Comparison of ENCODE assay signal across 12 cellular contexts in genomic region chr2:111032721-111033532, GRCh38.
DNase-seq lines count a peak whose midpoint lies in the region; ATAC-seq, FAIRE-seq and TF ChIP-seq lines count a peak whose summit lies in the region.
"Had no signal": no experiment of that assay in that cellular context is flagged by ENCODE, and none has a peak within 500 bp of the region (broad histone marks: within the 10 kb centered on the region; RNA-seq: fewer than 3 reads in every experiment).

No MANE protein-coding gene starts in this region.

- SMC1A ChIA-PET in GM12878 (lab: Charles Lee; ENCODE audit: uncharacterized antibody, unreplicated experiment) = interaction anchor here (0.5 to 4.1 kb wide), 2 partner anchors 23 to 222 kb away, joined by 3 to 18 read pairs; no protein-coding TSS in a partner anchor

- H3K27ac Mint-ChIP-seq in MCF 10A (ENCODE audit: low read depth, unreplicated experiment) = peak overlapping the region; percentile 86

- H3K27ac ChIP-seq in breast epithelium = no peak overlapping the region
- H3K27ac ChIP-seq in GM12878 (ENCODE audit: control insufficient read depth, insufficient read depth) = no peak overlapping the region
- H3K27ac ChIP-seq: SK-N-MC had no signal

- FAIRE-seq in GM12878 (lab: Jason Lieb, UNC) (no peak), urothelium cell line (lab: Jason Lieb, UNC) (peak; percentile 40)

- peaks cover 27% of the 10 kb centered on the region for H3K4me1 Mint-ChIP-seq in MCF 10A (ENCODE audit: insufficient read depth, unreplicated experiment)

- peaks cover 0 to 3% of the 10 kb centered on the region in 2 donors for H3K9me3 ChIP-seq in breast epithelium
- H3K9me3 ChIP-seq in GM12878 (replicated peaks; ENCODE audit: control insufficient read depth, insufficient read depth, low read length) = no peaks in the 10 kb centered on the region; the same call in 2 of the 3 replicates

- TF ChIP-seq POLR2A in breast epithelium (IDR thresholded peaks at IDR 0.05) = no peak
- no peak for TF ChIP-seq POLR2A in GM12878 (IDR thresholded peaks at IDR 0.05; ENCODE audit: low read depth, low read length)

- no peaks in the 10 kb centered on the region for H4K20me1 ChIP-seq in GM12878 (ENCODE audit: control insufficient read depth, insufficient read depth)

- peak; percentile 59 for DNase-seq in MCF 10A (ENCODE audit: unreplicated experiment)
- DNase-seq in breast epithelium (ENCODE audit: low spot score in 2 of 2) = no peak
- no peak for DNase-seq in GM12878 (ENCODE audit: low read depth, low spot score)
- peak; percentile 73 for DNase-seq in left lobe of liver (ENCODE audit: low spot score)
- DNase-seq in urothelium cell line (ENCODE audit: low spot score) = peak; percentile 80
- DNase-seq in activated CD8-positive, alpha-beta memory T cell treated with anti-CD3 and anti-CD28 coated beads, Interleukin-2, amount 50 U/mL, for 4 hours = no peak
- DNase-seq: amygdala, KBM-7, NCI-H345 had no signal

- peak overlapping the region; percentile 23 for H3K4me3 Mint-ChIP-seq in MCF 10A (ENCODE audit: unreplicated experiment)

- BruUV-seq in MCF 10A (replicated peaks; lab: Mats Ljungman, UMichigan) (TSS peak; percentile 59), GM12878 (replicated peaks; lab: Mats Ljungman, UMichigan) (no TSS peak)

- no peaks in the 10 kb centered on the region for H3K9me3 Mint-ChIP-seq in MCF 10A (ENCODE audit: unreplicated experiment)

- H3K79me2 ChIP-seq in GM12878 (ENCODE audit: control insufficient read depth, insufficient read depth, low read length) = no peaks in the 10 kb centered on the region

- peaks cover 5% of the 10 kb centered on the region for H3K36me3 Mint-ChIP-seq in MCF 10A (ENCODE audit: insufficient read depth, unreplicated experiment)

- H3K9ac ChIP-seq in GM12878 (ENCODE audit: control insufficient read depth, insufficient read depth, low read length) = no peak overlapping the region

- H3K4me2 ChIP-seq in GM12878 (ENCODE audit: control insufficient read depth, insufficient read depth) = no peak overlapping the region

- RAD21 ChIA-PET in GM12878 (lab: Charles Lee; ENCODE audit: unreplicated experiment) = interaction anchor here (1.2 to 1.3 kb wide), 2 partner anchors 11 to 24 kb away, joined by 3 read pairs; no protein-coding TSS in a partner anchor

- intact Hi-C loops in MCF 10A (cut with micrococcal nuclease) (no loop called here), breast epithelium (cut with DNase I; ENCODE audit: low total_unique reads) (no loop called here), GM12878 (cut with micrococcal nuclease; ENCODE audit: unreplicated experiment) (no loop called here)

- H3K36me3 ChIP-seq in breast epithelium (no peaks in the 10 kb centered on the region), GM12878 (ENCODE audit: control insufficient read depth in 2 of 2, insufficient read depth in 2 of 2, low read length in 1 of 2) (no peaks in the 10 kb centered on the region)

- POLR2A ChIA-PET in MCF 10A (lab: Yijun Ruan, JAX) = interaction anchor here (0.7 to 1.5 kb wide), 3 partner anchors 17 to 88 kb away, joined by 3 to 5 read pairs (median 4); partner anchors contain the start of gene BCL2L11
- POLR2A ChIA-PET in GM12878 (lab: Charles Lee) = interaction anchor here (2.0 kb wide), 1 partner anchor 17 kb away, joined by 4 read pairs; no protein-coding TSS in a partner anchor

- TF ChIP-seq EP300 in GM12878 (IDR thresholded peaks at IDR 0.05; ENCODE audit: borderline replicate concordance in 1 of 2, control insufficient read depth in 1 of 2, low read depth in 2 of 2, low read length in 2 of 2) = no peak

- in situ Hi-C loops in GM12878 (cut with MboI) = no loop called here

- H3K4me1 ChIP-seq in breast epithelium (no peaks in the 10 kb centered on the region), GM12878 (ENCODE audit: control insufficient read depth, insufficient read depth, low read length) (peaks cover 14% of the 10 kb centered on the region)

- no peak for ATAC-seq in GM12878
- peak; percentile 93 for ATAC-seq in left lobe of liver
- no peak for ATAC-seq in HG02852 (IDR thresholded peaks at IDR 0.05; ENCODE audit: unreplicated experiment)
- no peak for ATAC-seq in GM21423 (IDR thresholded peaks at IDR 0.05; ENCODE audit: unreplicated experiment)

- H3K27me3 ChIP-seq in breast epithelium = no peaks in the 10 kb centered on the region
- H3K27me3 ChIP-seq in GM12878 (replicated peaks in 1 of 2; ENCODE audit: control insufficient read depth in 2 of 2, insufficient read depth in 2 of 2, low read length in 1 of 2) = peaks cover 0 to 12% of the 10 kb centered on the region in 2 experiments; a peak in 3 of 4 replicates

- H2AFZ ChIP-seq in GM12878 (ENCODE audit: control insufficient read depth, low read depth, low read length) = no peak overlapping the region

- WGBS in GM12878 (ENCODE audit: insufficient coverage, insufficient replicate concordance, low lambda C conversion rate, missing lambda C conversion rate) = 41% methylated on average over 10 of the region's 10 CpGs

- peaks cover 18% of the 10 kb centered on the region for H3K27me3 Mint-ChIP-seq in MCF 10A (ENCODE audit: insufficient read depth, unreplicated experiment)

- no peak overlapping the region for H3K4me3 ChIP-seq in breast epithelium
- no peak overlapping the region for H3K4me3 ChIP-seq in GM12878
- H3K4me3 ChIP-seq: SK-N-MC had no signal

- TF ChIP-seq RAD21 in GM12878 (IDR thresholded peaks at IDR 0.05; ENCODE audit: insufficient read depth, low read depth, low read length) = no peak

- CTCF ChIA-PET in MCF 10A (lab: Yijun Ruan, JAX) = interaction anchor here (0.5 kb wide), 1 partner anchor 23 kb away, joined by 3 read pairs; no protein-coding TSS in a partner anchor
- CTCF ChIA-PET in GM12878 (lab: Yijun Ruan, JAX) = no interaction called here

- TF ChIP-seq CTCF in MCF 10A (IDR thresholded peaks at IDR 0.05; ENCODE audit: unreplicated experiment) = no peak
- TF ChIP-seq CTCF in breast epithelium (IDR thresholded peaks at IDR 0.05) = no peak
- no peak for TF ChIP-seq CTCF in GM12878 (IDR thresholded peaks at IDR 0.05 in 2 of 3, conservative IDR thresholded peaks at IDR 0.05 in 1 of 3; ENCODE audit: control insufficient read depth in 2 of 3, extremely low read depth in 1 of 3, insufficient read depth in 1 of 3, low read depth in 3 of 3, low read length in 3 of 3)

TF ChIP-seq in GM12878, 131 proteins besides CTCF, POLR2A, EP300 and RAD21:
- TF ChIP-seq CUX1 (IDR thresholded peaks at IDR 0.05; ENCODE audit: insufficient replicate concordance, low read depth, low read length) (no peak), MEF2B (IDR thresholded peaks at IDR 0.05; ENCODE audit: partially characterized antibody, poor library complexity, severe bottlenecking) (peak; percentile 92)

Comparison
In these comparisons a context has a peak if more than half of its experiments do, and no peak if none do; other contexts are left out.
1. DNase-seq: peak in MCF 10A (single experiment), left lobe of liver (single experiment) and urothelium cell line (single experiment); none in breast epithelium (0 of 2), GM12878 (single experiment) and activated CD8-positive, alpha-beta memory T cell treated with anti-CD3 and anti-CD28 coated beads, Interleukin-2, amount 50 U/mL, for 4 hours (single experiment).